Comparison of ENCODE assay signal across 11 cellular contexts in the genomic region with DNA sequence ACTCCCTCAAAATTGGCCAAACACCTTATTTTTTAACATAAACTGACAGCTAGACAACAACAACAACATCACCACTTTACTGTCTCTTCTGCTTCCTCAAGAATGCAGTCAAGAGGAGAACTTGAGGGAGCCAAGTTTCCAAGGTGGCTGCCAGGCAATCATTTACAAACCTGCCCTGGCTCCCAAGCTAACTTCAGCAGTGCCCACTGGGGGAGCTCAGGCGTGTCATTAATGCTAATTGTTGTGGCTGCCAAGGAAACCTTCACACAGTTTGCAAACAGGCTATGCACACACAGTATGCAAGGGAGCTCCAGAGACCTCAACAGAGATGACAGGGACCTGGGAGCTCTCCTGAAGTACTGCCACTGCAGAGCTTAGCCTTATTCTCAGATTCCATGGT. TPM values are rescaled to one million over a fixed set of nuclear protein-coding genes. Genes with fewer than 3 reads are reported as not detected.
DNase-seq lines count a peak whose midpoint lies in the region; ATAC-seq, FAIRE-seq and TF ChIP-seq lines count a peak whose summit lies in the region.
"Had no signal": no experiment of that assay in that cellular context is flagged by ENCODE, and none has a peak within 500 bp of the region (broad histone marks: within the 10 kb centered on the region; RNA-seq: fewer than 3 reads in every experiment).

No MANE protein-coding gene starts in this region.

- H4K20me1 ChIP-seq in keratinocyte (ENCODE audit: control insufficient read depth, extremely low read depth, insufficient read depth, low read length) = no peaks in the 10 kb centered on the region

- H3K27me3 ChIP-seq in cardiac muscle cell (no peaks in the 10 kb centered on the region), keratinocyte (ENCODE audit: control insufficient read depth, extremely low read depth, insufficient read depth, low read length) (no peaks in the 10 kb centered on the region), vagina (no peaks in the 10 kb centered on the region)

- ATAC-seq in left ventricle myocardium superior (no peak), GM19395 (IDR thresholded peaks at IDR 0.05; ENCODE audit: unreplicated experiment) (no peak)
- no peak for ATAC-seq in activated CD4-positive, CD25-positive, alpha-beta regulatory T cell treated with anti-CD3 and anti-CD28 coated beads, Interleukin-2, amount 50 U/mL, for 24 hours
- ATAC-seq: left cardiac atrium had no signal

- H3K9me3 ChIP-seq in cardiac muscle cell (ENCODE audit: low read depth) (no peaks in the 10 kb centered on the region), keratinocyte (ENCODE audit: control insufficient read depth, low read depth, low read length) (no peaks in the 10 kb centered on the region), vagina (no peaks in the 10 kb centered on the region)

- no peak overlapping the region for H3K9ac ChIP-seq in keratinocyte (ENCODE audit: control insufficient read depth, extremely low read depth, insufficient read depth, low read length)

- TF ChIP-seq POLR2A in vagina (IDR thresholded peaks at IDR 0.05) = no peak

- H3K4me3 ChIP-seq in cardiac muscle cell (no peak overlapping the region), keratinocyte (ENCODE audit: control insufficient read depth in 2 of 3, extremely low read depth in 1 of 3, insufficient read depth in 2 of 3, low read depth in 1 of 3, low read length in 3 of 3) (no peak overlapping the region), vagina (no peak overlapping the region)

- no peaks in the 10 kb centered on the region for H3K9me1 ChIP-seq in keratinocyte (ENCODE audit: control insufficient read depth, extremely low read depth, insufficient read depth, low read length)

- DNase-seq in cardiac muscle cell (ENCODE audit: low read depth in 1 of 2, low spot score in 1 of 2) = no peak
- no peak for DNase-seq in left ventricle myocardium superior
- DNase-seq in SW480 (ENCODE audit: low spot score) = peak; percentile 33
- DNase-seq in keratinocyte (ENCODE audit: low read depth, low spot score) = no peak
- DNase-seq in vagina (ENCODE audit: extremely low spot score in 2 of 2) = no peak
- DNase-seq in activated CD4-positive, alpha-beta T cell treated with anti-CD3 and anti-CD28 coated beads, Interleukin-2, amount 50 U/mL, for 1 hour = no peak
- DNase-seq: activated CD4-positive, alpha-beta T cell treated with anti-CD3 and anti-CD28 coated beads for 1 hour; activated naive CD4-positive, alpha-beta T cell treated with anti-CD3 and anti-CD28 coated beads, Interleukin-2, amount 50 U/mL, for 16 hours; left cardiac atrium had no signal

- intact Hi-C loops in left ventricle myocardium superior (cut with micrococcal nuclease) = no loop called here
- intact Hi-C loops in vagina (cut with DNase I) = no loop called here

- H3K27ac ChIP-seq in cardiac muscle cell = peak overlapping the region; percentile 92
- H3K27ac ChIP-seq in keratinocyte (ENCODE audit: control insufficient read depth, insufficient read depth, low read length) = peak overlapping the region; percentile 65
- H3K27ac ChIP-seq in vagina = peak overlapping the region; percentile 91

- H2AFZ ChIP-seq in keratinocyte (ENCODE audit: control insufficient read depth, low read length) = no peak overlapping the region

- dilution Hi-C loops in keratinocyte (cut with MboI; ENCODE audit: extremely low pct_ligation_motif_present, low sequenced_read_pairs) = no loop called here

- H3K36me3 ChIP-seq in cardiac muscle cell (peaks cover 3% of the 10 kb centered on the region), keratinocyte (ENCODE audit: control insufficient read depth in 2 of 2, extremely low read depth in 1 of 2, insufficient read depth in 2 of 2, low read length in 2 of 2) (no peaks in the 10 kb centered on the region), vagina (no peaks in the 10 kb centered on the region)

- no peak for FAIRE-seq in keratinocyte (lab: Jason Lieb, UNC)

- TF ChIP-seq CTCF in cardiac muscle cell (IDR thresholded peaks at IDR 0.05; ENCODE audit: low read depth, low read length) = no peak
- no peak for TF ChIP-seq CTCF in keratinocyte (optimal IDR thresholded peaks at IDR 0.05 in 1 of 3, IDR thresholded peaks at IDR 0.05 in 1 of 3, conservative IDR thresholded peaks at IDR 0.05 in 1 of 3; ENCODE audit: extremely low read depth in 1 of 3, insufficient read depth in 2 of 3, low read length in 3 of 3)
- TF ChIP-seq CTCF in vagina (IDR thresholded peaks at IDR 0.05) = no peak

- H3K4me1 ChIP-seq in cardiac muscle cell (ENCODE audit: low read depth) (peaks cover 13% of the 10 kb centered on the region), keratinocyte (ENCODE audit: control insufficient read depth, extremely low read depth, insufficient read depth, low read length) (peaks cover 29% of the 10 kb centered on the region), vagina (peaks cover 20% of the 10 kb centered on the region)

- peaks cover 6% of the 10 kb centered on the region for H3K79me2 ChIP-seq in keratinocyte (ENCODE audit: control insufficient read depth, insufficient read depth, low read length)

- H3K4me2 ChIP-seq in keratinocyte (ENCODE audit: control insufficient read depth, extremely low read depth, insufficient read depth, low read depth, low read length) = peak overlapping the region; percentile 16

RNA-seq across cellular contexts. Expression of gene DZIP1L, which starts 2.1 kb away (rescaled TPM):
- 28.2 and 81.3 TPM in 2 replicates for total RNA-seq in cardiac muscle cell
- 19.4 and 21.5 TPM in 2 replicates for polyA plus RNA-seq in cardiac muscle cell
- total RNA-seq in left ventricle myocardium superior = 5.7 TPM
- 1.3 to 1.9 TPM (median 1.7 TPM) in 3 replicates for polyA plus RNA-seq in keratinocyte
- 0.61 TPM for polyA plus RNA-seq in keratinocyte (2011; ENCODE audit: low read depth)
- 0.33 and 0.81 TPM in 2 replicates for polyA plus RNA-seq in keratinocyte (2011; cell fraction: cytosol; rRNA removed)
- polyA plus RNA-seq in keratinocyte (2011; cell fraction: nucleus; rRNA removed) = 4.2 and 4.3 TPM in 2 replicates
- 0.24 and 1.5 TPM in 2 replicates for polyA plus RNA-seq in keratinocyte (2012; ENCODE audit: low replicate concordance)
- 3.9 to 12.5 TPM (median 6.9 TPM) in 3 replicates for polyA minus RNA-seq in keratinocyte
- 3.1 TPM for polyA minus RNA-seq in keratinocyte (2011; cell fraction: cytosol; rRNA and poly(A)+ RNA removed)
- 8.1 and 11.1 TPM in 2 replicates for polyA minus RNA-seq in keratinocyte (2011; cell fraction: nucleus; rRNA and poly(A)+ RNA removed)
- total RNA-seq in vagina = 27.5 TPM

RNA-seq across cellular contexts. Expression of gene A4GNT, which starts 18.9 kb away (rescaled TPM):
- not detected in 2 replicates for total RNA-seq in cardiac muscle cell
- not detected in 2 replicates for polyA plus RNA-seq in cardiac muscle cell
- not detected for total RNA-seq in left ventricle myocardium superior
- not detected in 3 replicates for polyA plus RNA-seq in keratinocyte
- not detected for polyA plus RNA-seq in keratinocyte (2011; ENCODE audit: low read depth)
- not detected in 2 replicates for polyA plus RNA-seq in keratinocyte (2011; cell fraction: cytosol; rRNA removed)
- not detected in 2 replicates for polyA plus RNA-seq in keratinocyte (2011; cell fraction: nucleus; rRNA removed)
- polyA plus RNA-seq in keratinocyte (2012; ENCODE audit: low replicate concordance) = not detected in 2 replicates
- polyA minus RNA-seq in keratinocyte = not detected in 3 replicates
- polyA minus RNA-seq in keratinocyte (2011; cell fraction: cytosol; rRNA and poly(A)+ RNA removed) = not detected
- polyA minus RNA-seq in keratinocyte (2011; cell fraction: nucleus; rRNA and poly(A)+ RNA removed) = not detected in 2 replicates
- not detected for total RNA-seq in vagina
- total RNA-seq: left cardiac atrium had no signal
